ENCODE assay signal across 1 cellular context in the genomic region with DNA sequence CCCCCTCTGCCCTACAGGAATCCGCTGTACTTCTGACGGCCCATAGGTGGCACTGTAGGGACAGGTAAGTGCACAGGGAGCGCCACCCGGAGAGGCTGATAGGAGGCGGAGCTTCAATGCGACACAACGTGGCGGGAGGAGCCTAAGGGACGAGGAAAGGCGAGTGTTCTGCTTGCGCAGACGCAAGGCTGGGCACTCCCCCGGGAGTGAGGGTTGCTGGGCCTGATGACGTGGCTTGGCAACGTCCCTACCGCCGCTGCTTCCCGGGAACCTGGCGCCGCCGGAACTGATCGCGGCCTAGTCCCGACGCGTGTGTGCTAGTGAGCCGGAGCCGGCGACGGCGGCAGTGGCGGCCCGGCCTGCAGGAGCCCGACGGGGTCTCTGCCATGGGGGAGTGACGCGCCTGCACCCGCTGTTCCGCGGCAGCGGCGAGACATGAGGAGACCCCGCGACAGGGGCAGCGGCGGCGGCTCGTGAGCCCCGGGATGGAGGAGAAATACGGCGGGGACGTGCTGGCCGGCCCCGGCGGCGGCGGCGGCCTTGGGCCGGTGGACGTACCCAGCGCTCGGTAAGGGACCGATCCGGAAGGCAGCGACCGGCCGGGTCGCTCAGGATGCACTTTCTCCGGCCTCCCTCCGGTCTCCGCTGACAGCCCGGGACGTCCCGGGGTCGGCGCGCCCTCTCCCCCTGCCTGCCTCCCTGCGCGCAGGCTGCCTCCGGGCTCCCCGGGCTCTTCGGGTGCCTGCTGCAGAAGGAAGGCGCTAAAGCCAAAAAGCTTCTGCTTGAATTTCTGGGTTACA.
TF ChIP-seq lines count a peak whose summit lies in the region.

TSS of gene SLC30A5 (plus strand) at position 244 of the 800 bp plus-strand sequence. CDS start at position 486, 242 bp downstream.

TF ChIP-seq in HepG2, 621 proteins besides CTCF, POLR2A, EP300 and RAD21 (continued from another document and continues in another):
- TF ChIP-seq, protein P1, sequence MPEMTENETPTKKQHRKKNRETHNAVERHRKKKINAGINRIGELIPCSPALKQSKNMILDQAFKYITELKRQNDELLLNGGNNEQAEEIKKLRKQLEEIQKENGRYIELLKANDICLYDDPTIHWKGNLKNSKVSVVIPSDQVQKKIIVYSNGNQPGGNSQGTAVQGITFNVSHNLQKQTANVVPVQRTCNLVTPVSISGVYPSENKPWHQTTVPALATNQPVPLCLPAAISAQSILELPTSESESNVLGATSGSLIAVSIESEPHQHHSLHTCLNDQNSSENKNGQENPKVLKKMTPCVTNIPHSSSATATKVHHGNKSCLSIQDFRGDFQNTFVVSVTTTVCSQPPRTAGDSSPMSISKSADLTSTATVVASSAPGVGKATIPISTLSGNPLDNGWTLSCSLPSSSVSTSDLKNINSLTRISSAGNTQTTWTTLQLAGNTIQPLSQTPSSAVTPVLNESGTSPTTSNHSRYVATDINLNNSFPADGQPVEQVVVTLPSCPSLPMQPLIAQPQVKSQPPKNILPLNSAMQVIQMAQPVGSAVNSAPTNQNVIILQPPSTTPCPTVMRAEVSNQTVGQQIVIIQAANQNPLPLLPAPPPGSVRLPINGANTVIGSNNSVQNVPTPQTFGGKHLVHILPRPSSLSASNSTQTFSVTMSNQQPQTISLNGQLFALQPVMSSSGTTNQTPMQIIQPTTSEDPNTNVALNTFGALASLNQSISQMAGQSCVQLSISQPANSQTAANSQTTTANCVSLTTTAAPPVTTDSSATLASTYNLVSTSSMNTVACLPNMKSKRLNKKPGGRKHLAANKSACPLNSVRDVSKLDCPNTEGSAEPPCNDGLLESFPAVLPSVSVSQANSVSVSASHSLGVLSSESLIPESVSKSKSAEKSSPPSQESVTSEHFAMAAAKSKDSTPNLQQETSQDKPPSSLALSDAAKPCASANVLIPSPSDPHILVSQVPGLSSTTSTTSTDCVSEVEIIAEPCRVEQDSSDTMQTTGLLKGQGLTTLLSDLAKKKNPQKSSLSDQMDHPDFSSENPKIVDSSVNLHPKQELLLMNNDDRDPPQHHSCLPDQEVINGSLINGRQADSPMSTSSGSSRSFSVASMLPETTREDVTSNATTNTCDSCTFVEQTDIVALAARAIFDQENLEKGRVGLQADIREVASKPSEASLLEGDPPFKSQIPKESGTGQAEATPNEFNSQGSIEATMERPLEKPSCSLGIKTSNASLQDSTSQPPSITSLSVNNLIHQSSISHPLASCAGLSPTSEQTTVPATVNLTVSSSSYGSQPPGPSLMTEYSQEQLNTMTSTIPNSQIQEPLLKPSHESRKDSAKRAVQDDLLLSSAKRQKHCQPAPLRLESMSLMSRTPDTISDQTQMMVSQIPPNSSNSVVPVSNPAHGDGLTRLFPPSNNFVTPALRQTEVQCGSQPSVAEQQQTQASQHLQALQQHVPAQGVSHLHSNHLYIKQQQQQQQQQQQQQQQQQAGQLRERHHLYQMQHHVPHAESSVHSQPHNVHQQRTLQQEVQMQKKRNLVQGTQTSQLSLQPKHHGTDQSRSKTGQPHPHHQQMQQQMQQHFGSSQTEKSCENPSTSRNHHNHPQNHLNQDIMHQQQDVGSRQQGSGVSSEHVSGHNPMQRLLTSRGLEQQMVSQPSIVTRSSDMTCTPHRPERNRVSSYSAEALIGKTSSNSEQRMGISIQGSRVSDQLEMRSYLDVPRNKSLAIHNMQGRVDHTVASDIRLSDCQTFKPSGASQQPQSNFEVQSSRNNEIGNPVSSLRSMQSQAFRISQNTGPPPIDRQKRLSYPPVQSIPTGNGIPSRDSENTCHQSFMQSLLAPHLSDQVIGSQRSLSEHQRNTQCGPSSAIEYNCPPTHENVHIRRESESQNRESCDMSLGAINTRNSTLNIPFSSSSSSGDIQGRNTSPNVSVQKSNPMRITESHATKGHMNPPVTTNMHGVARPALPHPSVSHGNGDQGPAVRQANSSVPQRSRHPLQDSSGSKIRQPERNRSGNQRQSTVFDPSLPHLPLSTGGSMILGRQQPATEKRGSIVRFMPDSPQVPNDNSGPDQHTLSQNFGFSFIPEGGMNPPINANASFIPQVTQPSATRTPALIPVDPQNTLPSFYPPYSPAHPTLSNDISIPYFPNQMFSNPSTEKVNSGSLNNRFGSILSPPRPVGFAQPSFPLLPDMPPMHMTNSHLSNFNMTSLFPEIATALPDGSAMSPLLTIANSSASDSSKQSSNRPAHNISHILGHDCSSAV (CRISPR knock-in tag; IDR thresholded peaks at IDR 0.05; ENCODE audit: borderline replicate concordance) = no peak
- TF ChIP-seq PTBP1 (IDR thresholded peaks at IDR 0.05; ENCODE audit: low read depth, low read length, poor library complexity, severe bottlenecking) (no peak), BRD4 (CRISPR knock-in tag; IDR thresholded peaks at IDR 0.05) (peak; percentile 70; the same call in 1 of the 2 replicates), ZNF441 (CRISPR knock-in tag; IDR thresholded peaks at IDR 0.05; ENCODE audit: borderline replicate concordance) (peak; percentile 73; the same call in 1 of the 2 replicates), ZNF878 (CRISPR knock-in tag; IDR thresholded peaks at IDR 0.05) (no peak), RFXAP (CRISPR knock-in tag; IDR thresholded peaks at IDR 0.05; ENCODE audit: borderline replicate concordance) (no peak; the same call in 1 of the 2 replicates), ZMYM2 (CRISPR knock-in tag; IDR thresholded peaks at IDR 0.05) (no peak), PCBP2 (optimal IDR thresholded peaks at IDR 0.05; ENCODE audit: low read depth, low read length, poor library complexity, severe bottlenecking) (no peak), PATZ1 (CRISPR knock-in tag; IDR thresholded peaks at IDR 0.05) (no peak), NFE2L2 (IDR thresholded peaks at IDR 0.05; ENCODE audit: low read length) (no peak), AKNA (CRISPR knock-in tag; IDR thresholded peaks at IDR 0.05; ENCODE audit: borderline replicate concordance) (no peak), ZNF572 (CRISPR knock-in tag; IDR thresholded peaks at IDR 0.05) (no peak), ZBED4 (CRISPR knock-in tag; IDR thresholded peaks at IDR 0.05; ENCODE audit: borderline replicate concordance) (peak; percentile 81), NCOR1 (IDR thresholded peaks at IDR 0.05; ENCODE audit: borderline replicate concordance, low read length) (no peak), ATF1 (CRISPR knock-in tag; IDR thresholded peaks at IDR 0.05) (peak; percentile 67; the same call in 1 of the 2 replicates), MED8 (CRISPR knock-in tag; IDR thresholded peaks at IDR 0.05; ENCODE audit: insufficient replicate concordance) (no peak), NRL (CRISPR knock-in tag; IDR thresholded peaks at IDR 0.05; ENCODE audit: borderline replicate concordance) (peak; percentile 89), GABPA (IDR thresholded peaks at IDR 0.05; ENCODE audit: low read depth, low read length) (peak; percentile 61), GABPA (CRISPR knock-in tag; IDR thresholded peaks at IDR 0.05; ENCODE audit: low read depth) (peak; percentile 72), ZMYM3 (CRISPR knock-in tag; IDR thresholded peaks at IDR 0.05) (no peak; the same call in 1 of the 2 replicates), DPF2 (CRISPR knock-in tag; IDR thresholded peaks at IDR 0.05; ENCODE audit: borderline replicate concordance, low read depth) (no peak), ZKSCAN1 (IDR thresholded peaks at IDR 0.05; ENCODE audit: low read length) (no peak), PITX1 (CRISPR knock-in tag; IDR thresholded peaks at IDR 0.05) (no peak; the same call in 1 of the 2 replicates), MYC (CRISPR knock-in tag; IDR thresholded peaks at IDR 0.05; ENCODE audit: borderline replicate concordance) (peak; percentile 90; the same call in 1 of the 2 replicates), ZSCAN22 (CRISPR knock-in tag; IDR thresholded peaks at IDR 0.05) (no peak)
- TF ChIP-seq, protein P2, sequence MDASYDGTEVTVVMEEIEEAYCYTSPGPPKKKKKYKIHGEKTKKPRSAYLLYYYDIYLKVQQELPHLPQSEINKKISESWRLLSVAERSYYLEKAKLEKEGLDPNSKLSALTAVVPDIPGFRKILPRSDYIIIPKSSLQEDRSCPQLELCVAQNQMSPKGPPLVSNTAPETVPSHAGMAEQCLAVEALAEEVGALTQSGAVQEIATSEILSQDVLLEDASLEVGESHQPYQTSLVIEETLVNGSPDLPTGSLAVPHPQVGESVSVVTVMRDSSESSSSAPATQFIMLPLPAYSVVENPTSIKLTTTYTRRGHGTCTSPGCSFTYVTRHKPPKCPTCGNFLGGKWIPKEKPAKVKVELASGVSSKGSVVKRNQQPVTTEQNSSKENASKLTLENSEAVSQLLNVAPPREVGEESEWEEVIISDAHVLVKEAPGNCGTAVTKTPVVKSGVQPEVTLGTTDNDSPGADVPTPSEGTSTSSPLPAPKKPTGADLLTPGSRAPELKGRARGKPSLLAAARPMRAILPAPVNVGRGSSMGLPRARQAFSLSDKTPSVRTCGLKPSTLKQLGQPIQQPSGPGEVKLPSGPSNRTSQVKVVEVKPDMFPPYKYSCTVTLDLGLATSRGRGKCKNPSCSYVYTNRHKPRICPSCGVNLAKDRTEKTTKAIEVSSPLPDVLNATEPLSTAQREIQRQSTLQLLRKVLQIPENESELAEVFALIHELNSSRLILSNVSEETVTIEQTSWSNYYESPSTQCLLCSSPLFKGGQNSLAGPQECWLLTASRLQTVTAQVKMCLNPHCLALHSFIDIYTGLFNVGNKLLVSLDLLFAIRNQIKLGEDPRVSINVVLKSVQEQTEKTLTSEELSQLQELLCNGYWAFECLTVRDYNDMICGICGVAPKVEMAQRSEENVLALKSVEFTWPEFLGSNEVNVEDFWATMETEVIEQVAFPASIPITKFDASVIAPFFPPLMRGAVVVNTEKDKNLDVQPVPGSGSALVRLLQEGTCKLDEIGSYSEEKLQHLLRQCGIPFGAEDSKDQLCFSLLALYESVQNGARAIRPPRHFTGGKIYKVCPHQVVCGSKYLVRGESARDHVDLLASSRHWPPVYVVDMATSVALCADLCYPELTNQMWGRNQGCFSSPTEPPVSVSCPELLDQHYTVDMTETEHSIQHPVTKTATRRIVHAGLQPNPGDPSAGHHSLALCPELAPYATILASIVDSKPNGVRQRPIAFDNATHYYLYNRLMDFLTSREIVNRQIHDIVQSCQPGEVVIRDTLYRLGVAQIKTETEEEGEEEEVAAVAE (CRISPR knock-in tag; IDR thresholded peaks at IDR 0.05; ENCODE audit: borderline replicate concordance) = peak; percentile 30; the same call in 1 of the 2 replicates
